33 cellular contexts compared by ENCODE assay signal in genomic region chr14:99608591-99608990, GRCh38. TPM values are rescaled to one million over a fixed set of nuclear protein-coding genes. Genes with fewer than 3 reads are reported as not detected.
"Had no signal": no experiment of that assay in that cellular context is flagged by ENCODE, and none has a peak within 500 bp of the region (broad histone marks: within the 10 kb centered on the region; RNA-seq: fewer than 3 reads in every experiment).

No MANE protein-coding gene starts in this region.

- H3K27ac ChIP-seq: neutrophil, ovary, parathyroid adenoma, psoas muscle, skin epidermis, spleen, suprapubic skin, testis, tibial artery, transverse colon, upper lobe of right lung, uterus had no signal

- H3K27me3 ChIP-seq: ovary, suprapubic skin, testis, transverse colon, upper lobe of right lung, uterus had no signal

- H3K27me3 Mint-ChIP-seq: naive thymus-derived CD4-positive, alpha-beta T cell; stimulated activated naive CD8-positive, alpha-beta T cell treated with anti-CD3 and anti-CD28 coated beads, Interleukin-15, amount 100 ng/mL, for 72 hours; type B pancreatic cell had no signal

- H3K4me1 ChIP-seq: parathyroid adenoma had no signal

- H3K4me2 ChIP-seq: smooth muscle cell had no signal

- H3K36me3 Mint-ChIP-seq: naive thymus-derived CD4-positive, alpha-beta T cell; natural killer cell; stimulated activated memory B cell treated with anti-CD40 and anti-IgM and Interleukin-4, amounts not matched to agents 10 μg/mL and 1 μg/mL and 100 μg/mL, for 72 hours; type B pancreatic cell had no signal

- DNase-seq: naive thymus-derived CD4-positive, alpha-beta T cell; natural killer cell; nephron progenitor cell; nucleus accumbens; ovary; posterior cingulate gyrus; psoas muscle; spleen; stimulated activated CD4-positive, alpha-beta T cell treated with anti-CD3 and anti-CD28 coated beads, Interleukin-12 subunit alpha, Interleukin-12 subunit beta, amount 100 ng/mL, for 4 hours; stimulated activated CD4-positive, alpha-beta T cell treated with anti-CD3 and anti-CD28 coated beads, Interleukin-1b, Interleukin-23, amount 100 ng/mL, for 48 hours; stimulated activated CD4-positive, alpha-beta T cell treated with anti-CD3 and anti-CD28 coated beads, Interleukin-4, amount 100 ng/mL, for 1 hour; stimulated activated CD4-positive, alpha-beta T cell treated with anti-CD3 and anti-CD28 coated beads, Interleukin-4, amount 100 ng/mL, for 4 hours; stimulated activated CD8-positive, alpha-beta memory T cell treated with anti-CD3 and anti-CD28 coated beads, Interleukin-4, amount 100 ng/mL, for 48 hours; stimulated activated naive CD4-positive, alpha-beta T cell; stimulated activated naive CD8-positive, alpha-beta T cell treated with anti-CD3 and anti-CD28 coated beads, Interleukin-15, amount 100 ng/mL, for 72 hours; stimulated activated naive CD8-positive, alpha-beta T cell treated with anti-CD3 and anti-CD28 coated beads, Interleukin-15, Interleukin-2, amounts not matched to agents 100 U/mL and 50 U/mL, for 24 hours; substantia nigra; testis; tibial artery; transverse colon; upper lobe of right lung; uterus had no signal

- ATAC-seq: naive thymus-derived CD4-positive, alpha-beta T cell; natural killer cell; psoas muscle; right cardiac atrium; sciatic nerve; stimulated activated memory B cell treated with anti-CD40 and anti-IgM and Interleukin-4, amounts not matched to agents 10 μg/mL and 1 μg/mL and 100 μg/mL, for 72 hours; stimulated activated naive CD8-positive, alpha-beta T cell treated with anti-CD3 and anti-CD28 coated beads, Interleukin-15, amount 100 ng/mL, for 72 hours; stimulated activated naive CD8-positive, alpha-beta T cell treated with anti-CD3 and anti-CD28 coated beads, Interleukin-15, Interleukin-2, amounts not matched to agents 100 U/mL and 50 U/mL, for 24 hours; upper lobe of right lung had no signal

- H3K36me3 ChIP-seq: neutrophil, ovary, spleen, suprapubic skin, tibial artery, transverse colon, upper lobe of right lung, uterus had no signal

- H3K27ac Mint-ChIP-seq: natural killer cell; nephron progenitor cell; progenitor cell of endocrine pancreas; stimulated activated memory B cell treated with anti-CD40 and anti-IgM and Interleukin-4, amounts not matched to agents 10 μg/mL and 1 μg/mL and 100 μg/mL, for 72 hours; stimulated activated naive CD8-positive, alpha-beta T cell treated with anti-CD3 and anti-CD28 coated beads, Interleukin-15, amount 100 ng/mL, for 72 hours had no signal

- H3K9me3 ChIP-seq: neutrophil, ovary, psoas muscle, spleen, suprapubic skin, testis, tibial artery, transverse colon, upper lobe of right lung, uterus had no signal

- H3K4me3 Mint-ChIP-seq: natural killer cell; nephron progenitor cell; stimulated activated memory B cell treated with anti-CD40 and anti-IgM and Interleukin-4, amounts not matched to agents 10 μg/mL and 1 μg/mL and 100 μg/mL, for 72 hours; stimulated activated naive CD8-positive, alpha-beta T cell treated with anti-CD3 and anti-CD28 coated beads, Interleukin-15, amount 100 ng/mL, for 72 hours; type B pancreatic cell had no signal

- H3K4me3 ChIP-seq: ovary, psoas muscle, skin epidermis, smooth muscle cell, spleen, suprapubic skin, testis, tibial artery, transverse colon, upper lobe of right lung, uterus had no signal

- H3K9ac ChIP-seq: parathyroid adenoma had no signal

- H2AFZ ChIP-seq: parathyroid adenoma had no signal

- H3K9me3 Mint-ChIP-seq: naive thymus-derived CD4-positive, alpha-beta T cell; natural killer cell; nephron progenitor cell; neural crest cell; stimulated activated memory B cell treated with anti-CD40 and anti-IgM and Interleukin-4, amounts not matched to agents 10 μg/mL and 1 μg/mL and 100 μg/mL, for 72 hours; stimulated activated naive CD8-positive, alpha-beta T cell treated with anti-CD3 and anti-CD28 coated beads, Interleukin-15, amount 100 ng/mL, for 72 hours; type B pancreatic cell had no signal

RNA-seq across cellular contexts. Expression of gene HHIPL1, which starts 36.3 kb away (rescaled TPM):
- total RNA-seq: natural killer cell had no signal
- polyA plus RNA-seq: naive thymus-derived CD4-positive, alpha-beta T cell had no signal
